In genomic region chr4:166957451-166957850, GRCh38 we compare ENCODE assay signal across 30 cellular contexts.
"Had no signal": no experiment of that assay in that cellular context is flagged by ENCODE, and none has a peak within 500 bp of the region (broad histone marks: within the 10 kb centered on the region; RNA-seq: fewer than 3 reads in every experiment).

No MANE protein-coding gene starts in this region.

- ATAC-seq: body of pancreas; gastroesophageal sphincter; left cardiac atrium; stimulated activated memory B cell treated with anti-CD40 and anti-IgM and Interleukin-4, amounts not matched to agents 10 μg/mL and 1 μg/mL and 100 μg/mL, for 72 hours; stimulated activated naive CD8-positive, alpha-beta T cell treated with anti-CD3 and anti-CD28 coated beads, Interleukin-15, amount 100 ng/mL, for 72 hours had no signal

- H3K27ac Mint-ChIP-seq: activated CD4-positive, alpha-beta memory T cell treated with anti-CD3 and anti-CD28 coated beads for 36 hours; activated naive CD4-positive, alpha-beta T cell treated with anti-CD3 and anti-CD28 coated beads, Interleukin-2, amount 10 ng/mL, durations not matched to agents 7 days and 5 days; activated naive CD8-positive, alpha-beta T cell treated with anti-CD3 and anti-CD28 coated beads, Interleukin-2, amount 10 ng/mL, durations not matched to agents 7 days and 5 days; activated T-helper 1 cell treated with anti-CD3 and anti-CD28 coated beads, Interleukin-12 subunit alpha, Interleukin-12 subunit beta, Interleukin-2, Interleukin-4 antibody, amounts not matched to agents 30 ng/mL and 10 ng/mL and 1 ng/mL, durations not matched to agents 14 hours and 24 hours and 36 hours; naive B cell; nephron progenitor cell; progenitor cell of endocrine pancreas; stimulated activated memory B cell treated with anti-CD40 and anti-IgM and Interleukin-4, amounts not matched to agents 10 μg/mL and 1 μg/mL and 100 μg/mL, for 72 hours; T-helper 2 cell treated with Interferon-gamma antibody and Interleukin-4, amounts not matched to agents 5 μg/mL and 100 μg/mL, for 36 hours; type B pancreatic cell had no signal

- DNase-seq: activated CD4-positive, alpha-beta memory T cell treated with anti-CD3 and anti-CD28 coated beads for 36 hours; activated CD4-positive, alpha-beta T cell treated with anti-CD3 and anti-CD28 coated beads for 4 hours; activated CD8-positive, alpha-beta memory T cell treated with anti-CD3 and anti-CD28 coated beads, Interleukin-2, amount 50 U/mL, for 4 hours; activated gamma-delta T cell; activated naive CD4-positive, alpha-beta T cell treated with anti-CD3 and anti-CD28 coated beads, Interleukin-2, amount 10 ng/mL, durations not matched to agents 7 days and 5 days; activated naive CD8-positive, alpha-beta T cell treated with anti-CD3 and anti-CD28 coated beads, Interleukin-2, amount 10 ng/mL, durations not matched to agents 7 days and 5 days; activated T-cell treated with anti-CD3 and anti-CD28 coated beads, Interleukin-2, amount 50 U/mL, for 1 hour; amygdala; body of pancreas; cerebellar nuclear complex; colonic mucosa; effector CD8-positive, alpha-beta T cell; left cardiac atrium; mammary epithelial cell; naive B cell; nephron progenitor cell; ovary; stimulated activated CD4-positive, alpha-beta T cell treated with anti-CD3 and anti-CD28 coated beads, Interleukin-1b, Interleukin-23, amount 100 ng/mL, for 48 hours; stimulated activated CD4-positive, alpha-beta T cell treated with anti-CD3 and anti-CD28 coated beads, Interleukin-4, amount 100 ng/mL, for 4 hours; stimulated activated CD8-positive, alpha-beta memory T cell treated with anti-CD3 and anti-CD28 coated beads, Interleukin-4, amount 100 ng/mL, for 48 hours; stimulated activated naive CD8-positive, alpha-beta T cell treated with anti-CD3 and anti-CD28 coated beads, Interleukin-15, amount 100 ng/mL, for 72 hours; substantia nigra; T-helper 1 cell; uterus had no signal

- H3K4me3 Mint-ChIP-seq: activated CD4-positive, alpha-beta memory T cell treated with anti-CD3 and anti-CD28 coated beads for 36 hours; activated naive CD4-positive, alpha-beta T cell treated with anti-CD3 and anti-CD28 coated beads, Interleukin-2, amount 10 ng/mL, durations not matched to agents 7 days and 5 days; activated naive CD8-positive, alpha-beta T cell treated with anti-CD3 and anti-CD28 coated beads, Interleukin-2, amount 10 ng/mL, durations not matched to agents 7 days and 5 days; activated T-helper 1 cell treated with anti-CD3 and anti-CD28 coated beads, Interleukin-12 subunit alpha, Interleukin-12 subunit beta, Interleukin-2, Interleukin-4 antibody, amounts not matched to agents 30 ng/mL and 10 ng/mL and 1 ng/mL, durations not matched to agents 14 hours and 24 hours and 36 hours; naive B cell; nephron progenitor cell; stimulated activated memory B cell treated with anti-CD40 and anti-IgM and Interleukin-4, amounts not matched to agents 10 μg/mL and 1 μg/mL and 100 μg/mL, for 72 hours; stimulated activated naive CD8-positive, alpha-beta T cell treated with anti-CD3 and anti-CD28 coated beads, Interleukin-15, amount 100 ng/mL, for 72 hours; T-helper 2 cell treated with Interferon-gamma antibody and Interleukin-4, amounts not matched to agents 5 μg/mL and 100 μg/mL, for 36 hours; type B pancreatic cell had no signal

- H3K4me1 Mint-ChIP-seq: activated naive CD4-positive, alpha-beta T cell treated with anti-CD3 and anti-CD28 coated beads, Interleukin-2, amount 10 ng/mL, durations not matched to agents 7 days and 5 days; activated naive CD8-positive, alpha-beta T cell treated with anti-CD3 and anti-CD28 coated beads, Interleukin-2, amount 10 ng/mL, durations not matched to agents 7 days and 5 days; naive B cell; nephron progenitor cell; stimulated activated memory B cell treated with anti-CD40 and anti-IgM and Interleukin-4, amounts not matched to agents 10 μg/mL and 1 μg/mL and 100 μg/mL, for 72 hours; stimulated activated naive CD8-positive, alpha-beta T cell treated with anti-CD3 and anti-CD28 coated beads, Interleukin-15, amount 100 ng/mL, for 72 hours had no signal

- H3K36me3 Mint-ChIP-seq: activated CD4-positive, alpha-beta memory T cell treated with anti-CD3 and anti-CD28 coated beads for 36 hours; activated naive CD4-positive, alpha-beta T cell treated with anti-CD3 and anti-CD28 coated beads, Interleukin-2, amount 10 ng/mL, durations not matched to agents 7 days and 5 days; activated naive CD8-positive, alpha-beta T cell treated with anti-CD3 and anti-CD28 coated beads, Interleukin-2, amount 10 ng/mL, durations not matched to agents 7 days and 5 days; naive B cell; stimulated activated memory B cell treated with anti-CD40 and anti-IgM and Interleukin-4, amounts not matched to agents 10 μg/mL and 1 μg/mL and 100 μg/mL, for 72 hours; type B pancreatic cell had no signal

- H3K27me3 Mint-ChIP-seq: activated CD4-positive, alpha-beta memory T cell treated with anti-CD3 and anti-CD28 coated beads for 36 hours; activated naive CD4-positive, alpha-beta T cell treated with anti-CD3 and anti-CD28 coated beads, Interleukin-2, amount 10 ng/mL, durations not matched to agents 7 days and 5 days; activated naive CD8-positive, alpha-beta T cell treated with anti-CD3 and anti-CD28 coated beads, Interleukin-2, amount 10 ng/mL, durations not matched to agents 7 days and 5 days; naive B cell; progenitor cell of endocrine pancreas; stimulated activated memory B cell treated with anti-CD40 and anti-IgM and Interleukin-4, amounts not matched to agents 10 μg/mL and 1 μg/mL and 100 μg/mL, for 72 hours; stimulated activated naive CD8-positive, alpha-beta T cell treated with anti-CD3 and anti-CD28 coated beads, Interleukin-15, amount 100 ng/mL, for 72 hours; type B pancreatic cell had no signal
